Comparison of ENCODE assay signal across 1 cellular context in genomic region chr12:56152756-56153137, GRCh38.
TF ChIP-seq lines count a peak whose summit lies in the region.

No MANE protein-coding gene starts in this region.

TF ChIP-seq in HepG2, 621 proteins besides CTCF, POLR2A, EP300 and RAD21:
- TF ChIP-seq, protein P1, sequence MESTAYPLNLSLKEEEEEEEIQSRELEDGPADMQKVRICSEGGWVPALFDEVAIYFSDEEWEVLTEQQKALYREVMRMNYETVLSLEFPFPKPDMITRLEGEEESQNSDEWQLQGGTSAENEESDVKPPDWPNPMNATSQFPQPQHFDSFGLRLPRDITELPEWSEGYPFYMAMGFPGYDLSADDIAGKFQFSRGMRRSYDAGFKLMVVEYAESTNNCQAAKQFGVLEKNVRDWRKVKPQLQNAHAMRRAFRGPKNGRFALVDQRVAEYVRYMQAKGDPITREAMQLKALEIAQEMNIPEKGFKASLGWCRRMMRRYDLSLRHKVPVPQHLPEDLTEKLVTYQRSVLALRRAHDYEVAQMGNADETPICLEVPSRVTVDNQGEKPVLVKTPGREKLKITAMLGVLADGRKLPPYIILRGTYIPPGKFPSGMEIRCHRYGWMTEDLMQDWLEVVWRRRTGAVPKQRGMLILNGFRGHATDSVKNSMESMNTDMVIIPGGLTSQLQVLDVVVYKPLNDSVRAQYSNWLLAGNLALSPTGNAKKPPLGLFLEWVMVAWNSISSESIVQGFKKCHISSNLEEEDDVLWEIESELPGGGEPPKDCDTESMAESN (CRISPR knock-in tag; conservative IDR thresholded peaks at IDR 0.05): 0 out of 2 replicates have a peak, but pooled peaks have one; percentile 0
- TF ChIP-seq, protein P2, sequence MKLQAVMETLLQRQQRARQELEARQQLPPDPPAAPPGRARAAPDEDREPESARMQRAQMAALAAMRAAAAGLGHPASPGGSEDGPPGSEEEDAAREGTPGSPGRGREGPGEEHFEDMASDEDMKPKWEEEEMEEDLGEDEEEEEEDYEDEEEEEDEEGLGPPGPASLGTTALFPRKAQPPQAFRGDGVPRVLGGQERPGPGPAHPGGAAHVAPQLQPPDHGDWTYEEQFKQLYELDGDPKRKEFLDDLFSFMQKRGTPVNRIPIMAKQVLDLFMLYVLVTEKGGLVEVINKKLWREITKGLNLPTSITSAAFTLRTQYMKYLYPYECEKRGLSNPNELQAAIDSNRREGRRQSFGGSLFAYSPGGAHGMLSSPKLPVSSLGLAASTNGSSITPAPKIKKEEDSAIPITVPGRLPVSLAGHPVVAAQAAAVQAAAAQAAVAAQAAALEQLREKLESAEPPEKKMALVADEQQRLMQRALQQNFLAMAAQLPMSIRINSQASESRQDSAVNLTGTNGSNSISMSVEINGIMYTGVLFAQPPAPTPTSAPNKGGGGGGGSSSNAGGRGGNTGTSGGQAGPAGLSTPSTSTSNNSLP (IDR thresholded peaks at IDR 0.05; ENCODE audit: low read depth, low read length): no peak
- no peak for TF ChIP-seq ZNF615 (CRISPR knock-in tag; IDR thresholded peaks at IDR 0.05; ENCODE audit: borderline replicate concordance)
- peak; percentile 67; the same call in 1 of the 2 replicates for TF ChIP-seq ZNF878 (CRISPR knock-in tag; IDR thresholded peaks at IDR 0.05)
- TF ChIP-seq NFKB2 (CRISPR knock-in tag; IDR thresholded peaks at IDR 0.05; ENCODE audit: borderline replicate concordance): no peak
- TF ChIP-seq RFXAP (CRISPR knock-in tag; IDR thresholded peaks at IDR 0.05; ENCODE audit: borderline replicate concordance): no peak
- TF ChIP-seq SRSF4 (IDR thresholded peaks at IDR 0.05; ENCODE audit: low read depth, low read length, poor library complexity, severe bottlenecking): no peak
- no peak for TF ChIP-seq SOX13 (IDR thresholded peaks at IDR 0.05)
- TF ChIP-seq SOX13 (CRISPR knock-in tag; conservative IDR thresholded peaks at IDR 0.05 in 1 of 2, IDR thresholded peaks at IDR 0.05 in 1 of 2): no peak
- no peak for TF ChIP-seq ZNF33B (CRISPR knock-in tag; IDR thresholded peaks at IDR 0.05)
- TF ChIP-seq ZFX (CRISPR knock-in tag; IDR thresholded peaks at IDR 0.05; ENCODE audit: low read depth): peak; percentile 11; the same call in 1 of the 2 replicates
- 0 out of 2 replicates have a peak, but pooled peaks have one; percentile 14 for TF ChIP-seq ARHGAP35 (CRISPR knock-in tag; IDR thresholded peaks at IDR 0.05; ENCODE audit: borderline replicate concordance)
- TF ChIP-seq KLF16 (CRISPR knock-in tag; IDR thresholded peaks at IDR 0.05): 0 out of 4 replicates have a peak, but pooled peaks of 1 of the 2 experiments have one; percentile 8
- TF ChIP-seq ZSCAN25 (CRISPR knock-in tag; IDR thresholded peaks at IDR 0.05): no peak
- 0 out of 2 replicates have a peak, but pooled peaks have one; percentile 5 for TF ChIP-seq ZNF235 (CRISPR knock-in tag; IDR thresholded peaks at IDR 0.05; ENCODE audit: borderline replicate concordance)
- TF ChIP-seq ZNF747 (CRISPR knock-in tag; IDR thresholded peaks at IDR 0.05; ENCODE audit: borderline replicate concordance): 0 out of 2 replicates have a peak, but pooled peaks have one; percentile 8
- TF ChIP-seq CREM (IDR thresholded peaks at IDR 0.05): no peak
- no peak for TF ChIP-seq CREM (CRISPR knock-in tag; IDR thresholded peaks at IDR 0.05)
- no peak for TF ChIP-seq ARID2 (CRISPR knock-in tag; IDR thresholded peaks at IDR 0.05; ENCODE audit: borderline replicate concordance)
- no peak for TF ChIP-seq ZNF644 (CRISPR knock-in tag; IDR thresholded peaks at IDR 0.05; ENCODE audit: low read depth)
- no peak for TF ChIP-seq ZBTB7A (CRISPR knock-in tag; IDR thresholded peaks at IDR 0.05)
- TF ChIP-seq ETS1 (CRISPR knock-in tag; IDR thresholded peaks at IDR 0.05): 0 out of 2 replicates have a peak, but pooled peaks have one; percentile 11
- TF ChIP-seq NFIC (IDR thresholded peaks at IDR 0.05; ENCODE audit: low read length): peak; percentile 20; the same call in 1 of the 2 replicates
- no peak for TF ChIP-seq ATF7-NPFF (CRISPR knock-in tag; IDR thresholded peaks at IDR 0.05; ENCODE audit: low read depth)
- TF ChIP-seq ZNF710 (CRISPR knock-in tag; IDR thresholded peaks at IDR 0.05; ENCODE audit: borderline replicate concordance): no peak
- TF ChIP-seq ZIK1 (CRISPR knock-in tag; IDR thresholded peaks at IDR 0.05; ENCODE audit: borderline replicate concordance, low read depth): no peak
- no peak for TF ChIP-seq MAX (IDR thresholded peaks at IDR 0.05)
- no peak for TF ChIP-seq ZBTB40 (IDR thresholded peaks at IDR 0.05)
- no peak for TF ChIP-seq ZBTB40 (CRISPR knock-in tag; IDR thresholded peaks at IDR 0.05)
- TF ChIP-seq MAZ (IDR thresholded peaks at IDR 0.05; ENCODE audit: borderline replicate concordance, low read depth, low read length): 0 out of 2 replicates have a peak, but pooled peaks have one; percentile 2
- TF ChIP-seq MAZ (CRISPR knock-in tag; IDR thresholded peaks at IDR 0.05; ENCODE audit: low read depth): no peak
- TF ChIP-seq ZNF605 (CRISPR knock-in tag; IDR thresholded peaks at IDR 0.05): no peak
TF ChIP-seq in HepG2: peak in this region for 10.
